In the genomic region with DNA sequence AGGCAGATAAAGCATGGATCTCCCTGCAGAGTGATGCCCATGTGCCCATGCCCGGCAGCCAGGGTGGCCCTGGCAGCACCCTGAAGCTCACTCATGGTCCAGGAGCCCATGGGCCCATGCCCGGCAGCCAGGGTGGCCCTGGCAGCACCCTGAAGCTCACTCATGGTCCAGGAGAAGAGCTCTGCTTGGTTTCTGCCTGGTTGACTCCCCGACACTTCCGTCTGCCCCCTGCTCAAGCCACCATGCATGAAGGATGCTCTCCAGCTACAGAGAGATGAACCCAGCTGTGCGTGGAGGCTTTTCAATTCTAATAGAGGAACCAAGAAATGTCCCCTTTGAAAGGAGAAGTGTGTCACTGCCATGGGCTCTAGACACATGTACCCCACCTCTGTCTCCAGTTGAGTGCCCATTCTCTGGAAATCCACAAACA, we compare ENCODE assay signal across 12 cellular contexts. TPM values are rescaled to one million over a fixed set of nuclear protein-coding genes. Genes with fewer than 3 reads are reported as not detected.
DNase-seq lines count a peak whose midpoint lies in the region; ATAC-seq and TF ChIP-seq lines count a peak whose summit lies in the region.
"Had no signal": no experiment of that assay in that cellular context is flagged by ENCODE, and none has a peak within 500 bp of the region (broad histone marks: within the 10 kb centered on the region; RNA-seq: fewer than 3 reads in every experiment).

No MANE protein-coding gene starts in this region.

- no peaks in the 10 kb centered on the region for H3K9me3 Mint-ChIP-seq in IgD-negative memory B cell
- H3K9me3 Mint-ChIP-seq: activated naive CD4-positive, alpha-beta T cell treated with anti-CD3 and anti-CD28 coated beads for 36 hours had no signal

- peak overlapping the region; percentile 44 to 78 (median 54) for H3K27ac Mint-ChIP-seq in IgD-negative memory B cell
- H3K27ac Mint-ChIP-seq: activated naive CD4-positive, alpha-beta T cell treated with anti-CD3 and anti-CD28 coated beads for 36 hours had no signal

- no peak for TF ChIP-seq CTCF in GM10248 (IDR thresholded peaks at IDR 0.05; ENCODE audit: control extremely low read depth, extremely low read depth, low read depth, missing control alignments)

- peak; percentile 46 for ATAC-seq in GM19324 (IDR thresholded peaks at IDR 0.05; ENCODE audit: low FRiP score, unreplicated experiment)
- ATAC-seq in HG02763 (IDR thresholded peaks at IDR 0.05; ENCODE audit: unreplicated experiment): peak; percentile 60
- ATAC-seq: Panc1 had no signal

- H3K27me3 Mint-ChIP-seq in IgD-negative memory B cell: no peaks in the 10 kb centered on the region

- CTCF ChIA-PET in GM10248 (lab: Yijun Ruan, JAX): interaction anchor here (0.9 to 17.8 kb wide), 18 partner anchors 9 to 173 kb away, joined by 3 to 454 read pairs (median 4); a partner anchor contains a TSS

- H3K4me1 Mint-ChIP-seq in IgD-negative memory B cell: peaks cover 20 to 41% (median 39%) of the 10 kb centered on the region in 3 donors

- DNase-seq in GM10248 (ENCODE audit: extremely low spot score) (peak; percentile 82), HUDEP-2 (lab: John Stamatoyannopoulos, UW; ENCODE audit: unreplicated experiment in 76 of 76) (no peak), NCI-H82 (lab: John Stamatoyannopoulos, UW) (no peak)
- no peak for DNase-seq in activated CD8-positive, alpha-beta memory T cell treated with anti-CD3 and anti-CD28 coated beads, Interleukin-2, amount 50 U/mL, for 4 hours
- DNase-seq in stimulated activated CD4-positive, alpha-beta T cell treated with anti-CD3 and anti-CD28 coated beads, Interleukin-12 subunit alpha, Interleukin-12 subunit beta, amount 100 ng/mL, for 4 hours: no peak
- DNase-seq: activated naive CD4-positive, alpha-beta T cell treated with anti-CD3 and anti-CD28 coated beads for 36 hours; dorsolateral prefrontal cortex; NCI-H1694 had no signal

- H3K4me3 Mint-ChIP-seq in IgD-negative memory B cell: peak overlapping the region in 2 of 4 donors; percentile 49 to 58
- H3K4me3 Mint-ChIP-seq: activated naive CD4-positive, alpha-beta T cell treated with anti-CD3 and anti-CD28 coated beads for 36 hours had no signal

- peaks cover 1% of the 10 kb centered on the region for H3K36me3 Mint-ChIP-seq in IgD-negative memory B cell

- POLR2A ChIA-PET in GM10248 (lab: Yijun Ruan, JAX): interaction anchor here (0.6 to 1.2 kb wide), 4 partner anchors 21 to 42 kb away, joined by 3 to 4 read pairs (median 4); no protein-coding TSS in a partner anchor

RNA-seq across cellular contexts. Expression of a gene that starts 8.7 kb away (rescaled TPM):
- not detected for polyA plus RNA-seq in IgD-negative memory B cell

RNA-seq across cellular contexts. Expression of a gene that starts 33.9 kb away (rescaled TPM):
- polyA plus RNA-seq in IgD-negative memory B cell: 41.2 TPM

RNA-seq across cellular contexts. Expression of a gene that starts 34.0 kb away (rescaled TPM):
- 25.6 TPM for polyA plus RNA-seq in IgD-negative memory B cell

RNA-seq across cellular contexts. Expression of a gene that starts 41.0 kb away (rescaled TPM):
- polyA plus RNA-seq in IgD-negative memory B cell: not detected

RNA-seq across cellular contexts. Expression of a gene that starts 49.2 kb away (rescaled TPM):
- 28.3 TPM for polyA plus RNA-seq in IgD-negative memory B cell
